In genomic region chr4:26992657-26993361, GRCh38 we compare ENCODE assay signal across 8 cellular contexts.
A peak's percentile ranks its signal among the peaks of the same experiment; 100 is the strongest.
DNase-seq lines count a peak whose midpoint lies in the region; ATAC-seq and TF ChIP-seq lines count a peak whose summit lies in the region.

No MANE protein-coding gene starts in this region.

- DNase-seq in A673 (ENCODE audit: low spot score) (peak; percentile 42), SJCRH30 (peak; percentile 38 to 67), germinal center (ENCODE audit: low spot score) (peak; percentile 64), suprapubic skin (ENCODE audit: low spot score in 2 of 2) (no peak), NCI-H1930 (lab: John Stamatoyannopoulos, UW) (no peak), NCI-H1436 (lab: John Stamatoyannopoulos, UW) (no peak)

- no peak for TF ChIP-seq EP300 in suprapubic skin (IDR thresholded peaks at IDR 0.05)

- H3K36me3 ChIP-seq in A673 (ENCODE audit: insufficient read depth, low read length, poor library complexity, severe bottlenecking) = peaks cover 5% of the 10 kb centered on the region
- H3K36me3 ChIP-seq in SJCRH30 = no peaks in the 10 kb centered on the region
- H3K36me3 ChIP-seq in suprapubic skin = no peaks in the 10 kb centered on the region

- BruUV-seq in A673 (replicated peaks; lab: Mats Ljungman, UMichigan) = no TSS peak

- H3K27me3 ChIP-seq in A673 (replicated peaks; ENCODE audit: insufficient read depth, low read depth, low read length, poor library complexity) (no peaks in the 10 kb centered on the region), SJCRH30 (no peaks in the 10 kb centered on the region), suprapubic skin (no peaks in the 10 kb centered on the region)

- intact Hi-C loops in A673 (cut with micrococcal nuclease; ENCODE audit: unreplicated experiment) = no loop called here

- peaks cover 28% of the 10 kb centered on the region for H3K4me1 ChIP-seq in A673 (ENCODE audit: insufficient read depth, low read length, poor library complexity, severe bottlenecking)
- peaks cover 5% of the 10 kb centered on the region; the same call in 1 of the 2 replicates for H3K4me1 ChIP-seq in SJCRH30
- peaks cover 28% of the 10 kb centered on the region for H3K4me1 ChIP-seq in suprapubic skin

- H3K9me3 ChIP-seq in A673 (ENCODE audit: low read depth, low read length, poor library complexity, severe bottlenecking) = no peaks in the 10 kb centered on the region
- no peaks in the 10 kb centered on the region for H3K9me3 ChIP-seq in SJCRH30 (replicated peaks)
- H3K9me3 ChIP-seq in suprapubic skin = no peaks in the 10 kb centered on the region

- CTCF ChIA-PET in A673 (lab: Charles Lee) = interaction anchor here (0.5 kb wide), 1 partner anchor 534 kb away, joined by 3 read pairs; no protein-coding TSS in a partner anchor

- POLR2A ChIA-PET in A673 (lab: Charles Lee; ENCODE audit: low non-redundant PET) = no interaction called here

- TF ChIP-seq POLR2A in suprapubic skin (IDR thresholded peaks at IDR 0.05) = no peak

- ATAC-seq in GM18858 (IDR thresholded peaks at IDR 0.05; ENCODE audit: unreplicated experiment) (peak; percentile 93), HG02970 (IDR thresholded peaks at IDR 0.05; ENCODE audit: low FRiP score, unreplicated experiment) (peak; percentile 82)

- 36% methylated on average over 3 of the region's 3 CpGs for WGBS in suprapubic skin

- H3K4me3 ChIP-seq in A673 (ENCODE audit: low read depth, low read length, poor library complexity, severe bottlenecking) (no peak overlapping the region), SJCRH30 (no peak overlapping the region), suprapubic skin (no peak overlapping the region)

- TF ChIP-seq CTCF in A673 (conservative IDR thresholded peaks at IDR 0.05; ENCODE audit: low read depth, low read length) = no peak
- no peak for TF ChIP-seq CTCF in suprapubic skin (IDR thresholded peaks at IDR 0.05)

- H3K27ac ChIP-seq in A673 (ENCODE audit: low read depth, low read length, poor library complexity, severe bottlenecking) (peak overlapping the region; percentile 1), SJCRH30 (no peak overlapping the region), suprapubic skin (peak overlapping the region; percentile 8)

Comparison
In these comparisons a context has a peak if more than half of its experiments do, and no peak if none do; other contexts are left out.
1. DNase-seq: peak in A673 (single experiment), SJCRH30 (2 of 2) and germinal center (single experiment); none in suprapubic skin (0 of 2), NCI-H1930 (0 of 2) and NCI-H1436 (single experiment).